In the genomic region with DNA sequence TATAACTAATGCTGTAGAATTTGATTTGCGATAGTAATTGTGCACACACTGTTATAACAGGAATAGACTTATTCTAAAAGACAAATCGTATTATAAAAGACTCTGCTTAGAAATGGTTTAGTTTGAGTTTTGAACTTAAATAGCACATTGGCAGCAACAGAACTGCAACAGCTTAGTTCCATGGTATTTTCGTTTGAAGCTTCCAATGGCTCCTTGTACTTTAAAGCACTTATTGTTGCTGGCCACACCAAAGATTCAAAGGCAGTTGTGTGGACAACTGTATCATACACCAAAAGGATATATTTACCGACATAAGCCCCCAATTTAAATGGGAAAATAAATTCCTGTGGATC, we compare ENCODE assay signal across 11 cellular contexts. TPM values are rescaled to one million over a fixed set of nuclear protein-coding genes. Genes with fewer than 3 reads are reported as not detected.
DNase-seq lines count a peak whose midpoint lies in the region; ATAC-seq and TF ChIP-seq lines count a peak whose summit lies in the region.
"Had no signal": no experiment of that assay in that cellular context is flagged by ENCODE, and none has a peak within 500 bp of the region (broad histone marks: within the 10 kb centered on the region; RNA-seq: fewer than 3 reads in every experiment).

No MANE protein-coding gene starts in this region.

- peak overlapping the region; percentile 70 for H3K4me3 Mint-ChIP-seq in activated CD4-positive, alpha-beta T cell treated with anti-CD3 and anti-CD28 coated beads for 36 hours
- peak overlapping the region; percentile 92 for H3K4me3 Mint-ChIP-seq in T-helper 1 cell treated with Interleukin-12 subunit alpha and Interleukin-12 subunit beta and Interleukin-4 antibody, amounts not matched to agents 30 μg/mL and 1 μg/mL, for 36 hours

- H3K36me3 Mint-ChIP-seq in activated CD4-positive, alpha-beta T cell treated with anti-CD3 and anti-CD28 coated beads for 36 hours (ENCODE audit: low read depth) = peaks cover 35% of the 10 kb centered on the region
- H3K36me3 Mint-ChIP-seq in T-helper 1 cell treated with Interleukin-12 subunit alpha and Interleukin-12 subunit beta and Interleukin-4 antibody, amounts not matched to agents 30 μg/mL and 1 μg/mL, for 36 hours (ENCODE audit: low read depth) = peaks cover 59% of the 10 kb centered on the region

- POLR2A ChIA-PET in activated CD4-positive, alpha-beta T cell treated with anti-CD3 and anti-CD28 coated beads for 36 hours (lab: Charles Lee) = interaction anchor here (0.6 to 2.6 kb wide), 6 partner anchors 11 to 112 kb away, joined by 3 to 9 read pairs (median 4); no protein-coding TSS in a partner anchor

- CTCF ChIA-PET in activated CD4-positive, alpha-beta T cell treated with anti-CD3 and anti-CD28 coated beads for 36 hours (lab: Charles Lee) = interaction anchor here (0.8 to 6.0 kb wide), 11 partner anchors 14 to 152 kb away, joined by 3 to 64 read pairs (median 4); no protein-coding TSS in a partner anchor

- peak overlapping the region; percentile 97 for H3K27ac Mint-ChIP-seq in activated CD4-positive, alpha-beta T cell treated with anti-CD3 and anti-CD28 coated beads for 36 hours
- peak overlapping the region; percentile 91 for H3K27ac Mint-ChIP-seq in T-helper 1 cell treated with Interleukin-12 subunit alpha and Interleukin-12 subunit beta and Interleukin-4 antibody, amounts not matched to agents 30 μg/mL and 1 μg/mL, for 36 hours

- H3K27ac ChIP-seq in stomach = peak overlapping the region in 4 of 5 donors; percentile 71 to 87 (median 77)
- H3K27ac ChIP-seq: A549, SJCRH30 had no signal

- TF ChIP-seq CTCF in fibroblast of the aortic adventitia (IDR thresholded peaks at IDR 0.05; ENCODE audit: insufficient read depth, low read length) (no peak), stomach (IDR thresholded peaks at IDR 0.05) (no peak)

- H3K9me3 Mint-ChIP-seq in activated CD4-positive, alpha-beta T cell treated with anti-CD3 and anti-CD28 coated beads for 36 hours (ENCODE audit: low read depth) = peaks cover 5% of the 10 kb centered on the region
- H3K9me3 Mint-ChIP-seq in T-helper 1 cell treated with Interleukin-12 subunit alpha and Interleukin-12 subunit beta and Interleukin-4 antibody, amounts not matched to agents 30 μg/mL and 1 μg/mL, for 36 hours = no peaks in the 10 kb centered on the region

- ATAC-seq in activated CD4-positive, alpha-beta T cell treated with anti-CD3 and anti-CD28 coated beads for 36 hours = no peak
- ATAC-seq: A549 had no signal

- no peak for DNase-seq in activated CD4-positive, alpha-beta T cell treated with anti-CD3 and anti-CD28 coated beads for 36 hours
- no peak for DNase-seq in activated CD4-positive, alpha-beta T cell treated with anti-CD3 and anti-CD28 coated beads for 1 hour
- DNase-seq in fibroblast of the aortic adventitia (ENCODE audit: low read depth) (no peak), stomach (no peak), HUDEP-2 (lab: John Stamatoyannopoulos, UW; ENCODE audit: unreplicated experiment in 76 of 76) (no peak), DMS 273 (lab: John Stamatoyannopoulos, UW; ENCODE audit: unreplicated experiment) (no peak)
- DNase-seq in activated CD8-positive, alpha-beta memory T cell treated with anti-CD3 and anti-CD28 coated beads, Interleukin-2, amount 50 U/mL, for 48 hours = no peak
- DNase-seq: glutamatergic neuron, SJCRH30 had no signal

- no peaks in the 10 kb centered on the region for H3K27me3 Mint-ChIP-seq in activated CD4-positive, alpha-beta T cell treated with anti-CD3 and anti-CD28 coated beads for 36 hours
- H3K27me3 Mint-ChIP-seq in T-helper 1 cell treated with Interleukin-12 subunit alpha and Interleukin-12 subunit beta and Interleukin-4 antibody, amounts not matched to agents 30 μg/mL and 1 μg/mL, for 36 hours (ENCODE audit: low read depth) = no peaks in the 10 kb centered on the region

- H3K4me1 Mint-ChIP-seq in activated CD4-positive, alpha-beta T cell treated with anti-CD3 and anti-CD28 coated beads for 36 hours = peaks cover 65% of the 10 kb centered on the region
- H3K4me1 Mint-ChIP-seq in T-helper 1 cell treated with Interleukin-12 subunit alpha and Interleukin-12 subunit beta and Interleukin-4 antibody, amounts not matched to agents 30 μg/mL and 1 μg/mL, for 36 hours (ENCODE audit: low read depth) = peaks cover 53% of the 10 kb centered on the region

- WGBS in stomach, 5 donors = 39 to 75% (median 65%) methylated on average over 4 of the region's 4 CpGs

- no peaks in the 10 kb centered on the region for H3K9me3 ChIP-seq in stomach
- H3K9me3 ChIP-seq: A549, SJCRH30 had no signal

- H3K27me3 ChIP-seq in stomach = no peaks in the 10 kb centered on the region
- H3K27me3 ChIP-seq: SJCRH30 had no signal

- TF ChIP-seq POLR2A in stomach (IDR thresholded peaks at IDR 0.05) = no peak

- no peak for TF ChIP-seq EP300 in stomach (IDR thresholded peaks at IDR 0.05)

- H3K36me3 ChIP-seq in stomach = no peaks in the 10 kb centered on the region
- H3K36me3 ChIP-seq: SJCRH30 had no signal

- H3K4me1 ChIP-seq in stomach = peaks cover 4 to 70% (median 19%) of the 10 kb centered on the region in 4 donors

- intact Hi-C loops in activated CD4-positive, alpha-beta T cell treated with anti-CD3 and anti-CD28 coated beads for 36 hours (cut with DNase I, micrococcal nuclease) = loop anchor here (1.0 to 5.0 kb wide), 6 partner anchors 11 to 634 kb away; a partner anchor contains a TSS
- intact Hi-C loops in stomach (cut with DNase I; ENCODE audit: low total_unique reads) = no loop called here

- peak overlapping the region; percentile 7 for H3K4me3 ChIP-seq in fibroblast of the aortic adventitia (ENCODE audit: low read depth, low read length)
- H3K4me3 ChIP-seq in stomach = peak overlapping the region; percentile 1 to 33 (median 20)
- H3K4me3 ChIP-seq: A549, SJCRH30 had no signal

RNA-seq across cellular contexts. Expression of a gene that starts 0.6 kb away (rescaled TPM):
- 100 to 1,000 TPM; 161 to 188 TPM for total RNA-seq in activated CD4-positive, alpha-beta T cell treated with anti-CD3 and anti-CD28 coated beads for 36 hours
- 20.5 and 24.6 TPM in 2 replicates for total RNA-seq in fibroblast of the aortic adventitia (ENCODE audit: low replicate concordance)
- total RNA-seq in stomach = 10 to 100 TPM in 4 of 5 donors, 1 to 10 TPM in 1; 9.4 to 43.8 (median 28.3) TPM
- polyA plus RNA-seq in stomach = 10 to 100 TPM in 2 of 3 donors, 1 to 10 TPM in 1; 8.8 to 22.3 (median 21.7) TPM
